ENCODE assay signal across 9 cellular contexts in genomic region chr14:74194875-74195274, GRCh38. TPM values are rescaled to one million over a fixed set of nuclear protein-coding genes. Genes with fewer than 3 reads are reported as not detected.
"Had no signal": no experiment of that assay in that cellular context is flagged by ENCODE, and none has a peak within 500 bp of the region (broad histone marks: within the 10 kb centered on the region; RNA-seq: fewer than 3 reads in every experiment).

No MANE protein-coding gene starts in this region.

RNA-seq across cellular contexts. Expression of gene VSX2, which starts 44.4 kb away (rescaled TPM):
- total RNA-seq: OCI-LY7, PC-3, PC-9, Peyer's patch, Right ventricle myocardium inferior, Right ventricle myocardium superior, RPMI7951, SJSA1, SK-MEL-5 had no signal
